Comparison of ENCODE assay signal across 14 cellular contexts in genomic region chr22:46598737-46599424, GRCh38. TPM values are rescaled to one million over a fixed set of nuclear protein-coding genes. Genes with fewer than 3 reads are reported as not detected.
DNase-seq lines count a peak whose midpoint lies in the region; ATAC-seq and TF ChIP-seq lines count a peak whose summit lies in the region.
"Had no signal": no experiment of that assay in that cellular context is flagged by ENCODE, and none has a peak within 500 bp of the region (broad histone marks: within the 10 kb centered on the region; RNA-seq: fewer than 3 reads in every experiment).

No MANE protein-coding gene starts in this region.

- POLR2A ChIA-PET in Caco-2 (lab: Charles Lee), result no interaction called here

- ATAC-seq in psoas muscle (no peak), GM21381 (IDR thresholded peaks at IDR 0.05; ENCODE audit: unreplicated experiment) (no peak)

- WGBS in psoas muscle, 3 donors, result 82 to 93% (median 86%) methylated on average over 17 to 18 of the region's 18 CpGs

- H3K36me3 ChIP-seq in Caco-2 (ENCODE audit: control insufficient read depth, insufficient read depth, low read length) (peaks cover 1% of the 10 kb centered on the region; the same call in 1 of the 2 replicates), Peyer's patch (no peaks in the 10 kb centered on the region), psoas muscle (ENCODE audit: insufficient read depth in 1 of 2, low read depth in 1 of 2) (no peaks in the 10 kb centered on the region)

- H3K4me3 ChIP-seq in Caco-2 (ENCODE audit: low read depth, low read length), result no peak overlapping the region
- H3K4me3 ChIP-seq in Peyer's patch, result no peak overlapping the region
- H3K4me3 ChIP-seq in foreskin fibroblast (ENCODE audit: low read depth in 1 of 2, low read length in 2 of 2), result no peak overlapping the region
- H3K4me3 ChIP-seq in psoas muscle, result no peak overlapping the region
- H3K4me3 ChIP-seq: GM23248 had no signal

- H3K27me3 ChIP-seq in Caco-2 (replicated peaks; ENCODE audit: control insufficient read depth, insufficient read depth, low read length) (no peaks in the 10 kb centered on the region), Peyer's patch (no peaks in the 10 kb centered on the region), psoas muscle (ENCODE audit: insufficient read depth in 3 of 3, low read length in 2 of 3) (no peaks in the 10 kb centered on the region)

- DNase-seq in Caco-2 (no peak), Peyer's patch (no peak), foreskin fibroblast (peak; percentile 38 to 40), psoas muscle (peak in 1 of 2 donors; percentile 23), T-helper 1 cell (no peak)
- DNase-seq in activated CD4-positive, alpha-beta T cell treated with anti-CD3 and anti-CD28 coated beads for 1 hour, result no peak
- no peak for DNase-seq in activated T-cell treated with anti-CD3 and anti-CD28 coated beads, Interleukin-2, amount 50 U/mL, for 48 hours
- DNase-seq: DMS79, GM23248, MM.1S, NCI-H226 had no signal

- CTCF ChIA-PET in Caco-2 (lab: Charles Lee), result no interaction called here

- intact Hi-C loops in Caco-2 (cut with micrococcal nuclease; ENCODE audit: unreplicated experiment), result no loop called here
- intact Hi-C loops in psoas muscle (cut with DNase I), result loop anchor here (5.0 kb wide), 2 partner anchors 33 to 38 kb away; no protein-coding TSS in a partner anchor

- BruUV-seq in Caco-2 (replicated peaks; lab: Mats Ljungman, UMichigan), result no TSS peak

- TF ChIP-seq CTCF in Caco-2 (IDR thresholded peaks at IDR 0.05; ENCODE audit: insufficient read depth in 1 of 2, low read depth in 1 of 2, low read length in 1 of 2, severe bottlenecking in 1 of 2, unreplicated experiment in 1 of 2) (no peak), Peyer's patch (IDR thresholded peaks at IDR 0.05) (no peak), foreskin fibroblast (IDR thresholded peaks at IDR 0.05; ENCODE audit: low read depth, low read length) (no peak), psoas muscle (IDR thresholded peaks at IDR 0.05) (no peak)

- peaks cover 13% of the 10 kb centered on the region for H3K4me1 Mint-ChIP-seq in Caco-2 (ENCODE audit: low read depth, unreplicated experiment)

- H3K27ac ChIP-seq in Peyer's patch (peak overlapping the region in 3 of 4 donors; percentile 11 to 53 (median 25)), psoas muscle (peak overlapping the region; percentile 23)
- H3K27ac ChIP-seq: GM23248 had no signal

- H3K36me3 Mint-ChIP-seq in Caco-2 (ENCODE audit: insufficient read depth, unreplicated experiment), result peaks cover 8% of the 10 kb centered on the region
- H3K36me3 Mint-ChIP-seq: memory B cell had no signal

- no peaks in the 10 kb centered on the region for H3K9me3 Mint-ChIP-seq in Caco-2 (ENCODE audit: unreplicated experiment)
- H3K9me3 Mint-ChIP-seq: memory B cell; T-helper 1 cell treated with Interleukin-12 subunit alpha and Interleukin-12 subunit beta and Interleukin-4 antibody, amounts not matched to agents 30 μg/mL and 1 μg/mL, for 36 hours had no signal

- no peak for TF ChIP-seq POLR2A in Peyer's patch (IDR thresholded peaks at IDR 0.05)

- no peaks in the 10 kb centered on the region for H3K27me3 Mint-ChIP-seq in Caco-2 (ENCODE audit: insufficient read depth, unreplicated experiment)
- H3K27me3 Mint-ChIP-seq: memory B cell had no signal

- H3K9me3 ChIP-seq in Caco-2, result no peaks in the 10 kb centered on the region
- H3K9me3 ChIP-seq in Peyer's patch, result no peaks in the 10 kb centered on the region
- H3K9me3 ChIP-seq in psoas muscle, result no peaks in the 10 kb centered on the region

- no peak overlapping the region for H3K4me3 Mint-ChIP-seq in Caco-2 (ENCODE audit: unreplicated experiment)
- H3K4me3 Mint-ChIP-seq: memory B cell; T-helper 1 cell treated with Interleukin-12 subunit alpha and Interleukin-12 subunit beta and Interleukin-4 antibody, amounts not matched to agents 30 μg/mL and 1 μg/mL, for 36 hours had no signal

- peaks cover 17% of the 10 kb centered on the region for H3K4me1 ChIP-seq in Caco-2
- H3K4me1 ChIP-seq in Peyer's patch, result peaks cover 0 to 21% (median 0%) of the 10 kb centered on the region in 4 donors
- peaks cover 29% of the 10 kb centered on the region for H3K4me1 ChIP-seq in psoas muscle

- peak overlapping the region; percentile 71 for H3K27ac Mint-ChIP-seq in Caco-2 (ENCODE audit: unreplicated experiment)
- H3K27ac Mint-ChIP-seq: memory B cell; T-helper 1 cell treated with Interleukin-12 subunit alpha and Interleukin-12 subunit beta and Interleukin-4 antibody, amounts not matched to agents 30 μg/mL and 1 μg/mL, for 36 hours had no signal

RNA-seq across cellular contexts. Expression of gene GRAMD4, which starts 21.3 kb away (rescaled TPM):
- total RNA-seq in Caco-2 (2022) (20.8 and 23.4 TPM in 2 replicates), Peyer's patch (100 to 1,000 TPM in 3 of 4 donors, 10 to 100 TPM in 1; 98.2 to 428 (median 422) TPM), psoas muscle (10 to 100 TPM; 17.8 to 39.3 (median 36.9) TPM)
- 10 to 100 TPM; 11.3 to 16.6 (median 11.3) TPM for polyA plus RNA-seq in psoas muscle

Comparison
In these comparisons a context has a peak if more than half of its experiments do, and no peak if none do; other contexts are left out.
1. DNase-seq: peak in foreskin fibroblast (2 of 2); none in Caco-2 (0 of 2), Peyer's patch (0 of 3), activated CD4-positive, alpha-beta T cell treated with anti-CD3 and anti-CD28 coated beads for 1 hour (single experiment), activated T-cell treated with anti-CD3 and anti-CD28 coated beads, Interleukin-2, amount 50 U/mL, for 48 hours (0 of 2) and T-helper 1 cell (0 of 5).